Comparison of ENCODE assay signal across 20 cellular contexts in the genomic region with DNA sequence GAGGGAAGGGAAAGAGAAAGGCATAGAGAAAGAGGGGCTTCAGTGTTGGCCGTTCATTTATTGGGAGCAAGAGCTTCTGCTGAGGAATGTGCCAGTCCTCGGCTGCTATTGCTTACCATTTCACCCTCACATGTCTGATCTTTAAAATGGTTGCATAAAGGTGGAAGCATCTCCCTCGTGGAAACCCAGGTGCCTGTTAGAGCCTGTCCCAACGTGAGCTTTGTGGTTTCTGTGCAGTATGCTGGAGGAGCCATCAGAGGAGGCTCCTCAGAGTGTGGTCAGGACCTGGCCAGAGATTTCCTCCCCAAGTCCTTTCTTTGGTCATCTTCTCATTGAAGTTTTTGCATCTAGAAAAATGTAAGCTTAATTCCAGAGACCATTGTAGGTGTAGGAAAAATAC. TPM values are rescaled to one million over a fixed set of nuclear protein-coding genes. Genes with fewer than 3 reads are reported as not detected.
DNase-seq lines count a peak whose midpoint lies in the region; ATAC-seq and FAIRE-seq lines count a peak whose summit lies in the region.
"Had no signal": no experiment of that assay in that cellular context is flagged by ENCODE, and none has a peak within 500 bp of the region (broad histone marks: within the 10 kb centered on the region; RNA-seq: fewer than 3 reads in every experiment).

No MANE protein-coding gene starts in this region.

- peaks cover 59% of the 10 kb centered on the region for H3K36me3 Mint-ChIP-seq in T-helper 1 cell treated with Interleukin-12 subunit alpha and Interleukin-12 subunit beta and Interleukin-4 antibody, amounts not matched to agents 30 μg/mL and 1 μg/mL, for 36 hours (ENCODE audit: low read depth)
- peaks cover 11% of the 10 kb centered on the region for H3K36me3 Mint-ChIP-seq in activated naive CD4-positive, alpha-beta T cell treated with anti-CD3 and anti-CD28 coated beads, Interleukin-2, amount 50 U/mL, for 24 hours
- H3K36me3 Mint-ChIP-seq in activated T-helper 17 cell treated with anti-CD3 and anti-CD28 coated beads, Interleukin-2, amount 50 U/mL, for 72 hours (ENCODE audit: low read depth), result peaks cover 99% of the 10 kb centered on the region
- peaks cover 0 to 99% (median 40%) of the 10 kb centered on the region in 3 donors for H3K36me3 Mint-ChIP-seq in naive thymus-derived CD8-positive, alpha-beta T cell

- H3K27ac Mint-ChIP-seq in T-helper 1 cell treated with Interleukin-12 subunit alpha and Interleukin-12 subunit beta and Interleukin-4 antibody, amounts not matched to agents 30 μg/mL and 1 μg/mL, for 36 hours, result peak overlapping the region; percentile 0
- peak overlapping the region; percentile 75 for H3K27ac Mint-ChIP-seq in activated naive CD4-positive, alpha-beta T cell treated with anti-CD3 and anti-CD28 coated beads, Interleukin-2, amount 50 U/mL, for 24 hours
- peak overlapping the region; percentile 5 for H3K27ac Mint-ChIP-seq in activated T-helper 17 cell treated with anti-CD3 and anti-CD28 coated beads, Interleukin-2, amount 50 U/mL, for 72 hours
- H3K27ac Mint-ChIP-seq in naive thymus-derived CD8-positive, alpha-beta T cell, result peak overlapping the region in 9 of 10 donors; percentile 7 to 88 (median 70)

- no peak for FAIRE-seq in HTR-8/SVneo (lab: Jason Lieb, UNC)
- FAIRE-seq: GM12891 had no signal

- H3K4me3 Mint-ChIP-seq in T-helper 1 cell treated with Interleukin-12 subunit alpha and Interleukin-12 subunit beta and Interleukin-4 antibody, amounts not matched to agents 30 μg/mL and 1 μg/mL, for 36 hours, result no peak overlapping the region
- H3K4me3 Mint-ChIP-seq in activated naive CD4-positive, alpha-beta T cell treated with anti-CD3 and anti-CD28 coated beads, Interleukin-2, amount 50 U/mL, for 24 hours, result no peak overlapping the region
- no peak overlapping the region for H3K4me3 Mint-ChIP-seq in activated T-helper 17 cell treated with anti-CD3 and anti-CD28 coated beads, Interleukin-2, amount 50 U/mL, for 72 hours
- H3K4me3 Mint-ChIP-seq in naive thymus-derived CD8-positive, alpha-beta T cell, result no peak overlapping the region

- H3K9me3 Mint-ChIP-seq in T-helper 1 cell treated with Interleukin-12 subunit alpha and Interleukin-12 subunit beta and Interleukin-4 antibody, amounts not matched to agents 30 μg/mL and 1 μg/mL, for 36 hours, result no peaks in the 10 kb centered on the region
- no peaks in the 10 kb centered on the region for H3K9me3 Mint-ChIP-seq in activated naive CD4-positive, alpha-beta T cell treated with anti-CD3 and anti-CD28 coated beads, Interleukin-2, amount 50 U/mL, for 24 hours
- H3K9me3 Mint-ChIP-seq in activated T-helper 17 cell treated with anti-CD3 and anti-CD28 coated beads, Interleukin-2, amount 50 U/mL, for 72 hours, result no peaks in the 10 kb centered on the region
- no peaks in the 10 kb centered on the region for H3K9me3 Mint-ChIP-seq in naive thymus-derived CD8-positive, alpha-beta T cell

- POLR2A ChIA-PET in naive thymus-derived CD8-positive, alpha-beta T cell (lab: Charles Lee), result interaction anchor here (2.5 kb wide), 1 partner anchor 20 kb away, joined by 10 read pairs; no protein-coding TSS in a partner anchor

- peaks cover 37% of the 10 kb centered on the region for H3K4me1 Mint-ChIP-seq in T-helper 1 cell treated with Interleukin-12 subunit alpha and Interleukin-12 subunit beta and Interleukin-4 antibody, amounts not matched to agents 30 μg/mL and 1 μg/mL, for 36 hours (ENCODE audit: low read depth)
- H3K4me1 Mint-ChIP-seq in activated naive CD4-positive, alpha-beta T cell treated with anti-CD3 and anti-CD28 coated beads, Interleukin-2, amount 50 U/mL, for 24 hours, result peaks cover 45% of the 10 kb centered on the region
- peaks cover 21% of the 10 kb centered on the region for H3K4me1 Mint-ChIP-seq in activated T-helper 17 cell treated with anti-CD3 and anti-CD28 coated beads, Interleukin-2, amount 50 U/mL, for 72 hours
- H3K4me1 Mint-ChIP-seq in naive thymus-derived CD8-positive, alpha-beta T cell, result peaks cover 25 to 56% (median 39%) of the 10 kb centered on the region in 4 donors

- no peak for ATAC-seq in activated T-helper 17 cell treated with anti-CD3 and anti-CD28 coated beads, Interleukin-2, amount 50 U/mL, for 72 hours (replicated peaks)
- ATAC-seq in naive thymus-derived CD8-positive, alpha-beta T cell, result no peak
- no peak for ATAC-seq in HG02798 (IDR thresholded peaks at IDR 0.05; ENCODE audit: poor library complexity, unreplicated experiment)

- DNase-seq in T-helper 1 cell (no peak), HTR-8/SVneo (ENCODE audit: insufficient read length, low spot score) (no peak)
- no peak for DNase-seq in activated naive CD4-positive, alpha-beta T cell treated with anti-CD3 and anti-CD28 coated beads, Interleukin-2, amount 50 U/mL, for 16 hours
- DNase-seq in naive thymus-derived CD8-positive, alpha-beta T cell, result no peak
- DNase-seq: GF-D8, GM23248, HCEC 1CT, IMR-90, Kasumi-1, MM.1S, NCI-H1092 treated with DMSO at 0.1 percent for 48 hours, NCI-H2081 treated with DMSO at 0.1 percent for 48 hours, NCI-H510A treated with DMSO at 0.1 percent for 48 hours, NCI-H82, PC-9 had no signal

- no peaks in the 10 kb centered on the region for H3K27me3 Mint-ChIP-seq in T-helper 1 cell treated with Interleukin-12 subunit alpha and Interleukin-12 subunit beta and Interleukin-4 antibody, amounts not matched to agents 30 μg/mL and 1 μg/mL, for 36 hours (ENCODE audit: low read depth)
- H3K27me3 Mint-ChIP-seq in activated naive CD4-positive, alpha-beta T cell treated with anti-CD3 and anti-CD28 coated beads, Interleukin-2, amount 50 U/mL, for 24 hours, result no peaks in the 10 kb centered on the region
- no peaks in the 10 kb centered on the region for H3K27me3 Mint-ChIP-seq in activated T-helper 17 cell treated with anti-CD3 and anti-CD28 coated beads, Interleukin-2, amount 50 U/mL, for 72 hours
- H3K27me3 Mint-ChIP-seq in naive thymus-derived CD8-positive, alpha-beta T cell, result no peaks in the 10 kb centered on the region

RNA-seq across cellular contexts. Expression of gene PSMD6, which starts 34.4 kb away (rescaled TPM):
- total RNA-seq in activated T-helper 17 cell treated with anti-CD3 and anti-CD28 coated beads, Interleukin-2, amount 50 U/mL, for 72 hours, result 100 to 1,000 TPM in 1 of 2 donors, 10 to 100 TPM in 1; 79.4 to 113 TPM
- total RNA-seq in naive thymus-derived CD8-positive, alpha-beta T cell, result 10 to 100 TPM; 76.8 to 82.9 TPM
- polyA plus RNA-seq in naive thymus-derived CD8-positive, alpha-beta T cell, result 100 to 1,000 TPM; 107 to 114 (median 110) TPM

Comparison
In these comparisons a context has a peak if more than half of its experiments do, and no peak if none do; other contexts are left out.
1. H3K27ac Mint-ChIP-seq: peak in every context shown above with its lines; median percentile 75 in activated naive CD4-positive, alpha-beta T cell treated with anti-CD3 and anti-CD28 coated beads, Interleukin-2, amount 50 U/mL, for 24 hours; 70 in naive thymus-derived CD8-positive, alpha-beta T cell; 5 in activated T-helper 17 cell treated with anti-CD3 and anti-CD28 coated beads, Interleukin-2, amount 50 U/mL, for 72 hours; 0 in T-helper 1 cell treated with Interleukin-12 subunit alpha and Interleukin-12 subunit beta and Interleukin-4 antibody, amounts not matched to agents 30 μg/mL and 1 μg/mL, for 36 hours.